11 cellular contexts compared by ENCODE assay signal in genomic region chr6:170554888-170555137, GRCh38. TPM values are rescaled to one million over a fixed set of nuclear protein-coding genes. Genes with fewer than 3 reads are reported as not detected.
A peak's percentile ranks its signal among the peaks of the same experiment; 100 is the strongest.
DNase-seq lines count a peak whose midpoint lies in the region; ATAC-seq and TF ChIP-seq lines count a peak whose summit lies in the region.
"Had no signal": no experiment of that assay in that cellular context is flagged by ENCODE, and none has a peak within 500 bp of the region (broad histone marks: within the 10 kb centered on the region; RNA-seq: fewer than 3 reads in every experiment).

No MANE protein-coding gene starts in this region.

- peak overlapping the region; percentile 75 for H3K18ac ChIP-seq in trophoblast cell (ENCODE audit: low read length)

- H3K27ac Mint-ChIP-seq in CD4-positive, CD25-positive, alpha-beta regulatory T cell = no peak overlapping the region
- H3K27ac Mint-ChIP-seq: activated naive CD4-positive, alpha-beta T cell treated with anti-CD3 and anti-CD28 coated beads, Interleukin-2, amount 50 U/mL, for 72 hours; IgD-negative memory B cell; T-cell had no signal

- peak overlapping the region; percentile 85 for H4K91ac ChIP-seq in trophoblast cell (ENCODE audit: low read depth, low read length)

- no peak overlapping the region for H2BK5ac ChIP-seq in trophoblast cell (ENCODE audit: low read depth, low read length, poor library complexity)

- H3K79me1 ChIP-seq in trophoblast cell (ENCODE audit: low read length) = peaks cover 9% of the 10 kb centered on the region

- no peak overlapping the region for H2AK5ac ChIP-seq in trophoblast cell (ENCODE audit: low read length)

- peaks cover 40% of the 10 kb centered on the region for H3K4me1 ChIP-seq in CD4-positive, CD25-positive, alpha-beta regulatory T cell (ENCODE audit: control insufficient read depth, insufficient read depth, low read length, poor library complexity, severe bottlenecking)
- H3K4me1 ChIP-seq in OCI-LY3 (ENCODE audit: low read length) = peaks cover 18% of the 10 kb centered on the region
- H3K4me1 ChIP-seq in trophoblast cell (ENCODE audit: control insufficient read depth in 1 of 2, insufficient read depth in 2 of 2, low read length in 2 of 2) = peaks cover 2 to 5% of the 10 kb centered on the region in 2 experiments

- no peaks in the 10 kb centered on the region for H3K9me3 Mint-ChIP-seq in CD4-positive, CD25-positive, alpha-beta regulatory T cell
- H3K9me3 Mint-ChIP-seq: activated naive CD4-positive, alpha-beta T cell treated with anti-CD3 and anti-CD28 coated beads, Interleukin-2, amount 50 U/mL, for 72 hours; IgD-negative memory B cell; T-cell had no signal

- no peak overlapping the region for H3K23ac ChIP-seq in trophoblast cell (ENCODE audit: low read length)

- no peak for DNase-seq in CD4-positive, CD25-positive, alpha-beta regulatory T cell
- DNase-seq in fibroblast of mammary gland (ENCODE audit: low read depth) (no peak), trophoblast cell (no peak), HUDEP-2 (lab: John Stamatoyannopoulos, UW; ENCODE audit: unreplicated experiment in 76 of 76) (no peak), NCI-H69 (lab: John Stamatoyannopoulos, UW) (no peak), HEK293T (ENCODE audit: extremely low spot score) (no peak)

- H3K4me2 ChIP-seq in OCI-LY3 (ENCODE audit: low read length) (peak overlapping the region; percentile 73), trophoblast cell (ENCODE audit: low read length) (peak overlapping the region; percentile 93)

- H3K4me3 Mint-ChIP-seq in CD4-positive, CD25-positive, alpha-beta regulatory T cell = no peak overlapping the region
- H3K4me3 Mint-ChIP-seq: IgD-negative memory B cell, T-cell had no signal

- WGBS in trophoblast cell (ENCODE audit: extremely low coverage, insufficient coverage, insufficient read length) = no CpG with 5 or more reads among the region's 6 CpGs

- peak overlapping the region; percentile 77 for H3K9ac ChIP-seq in OCI-LY3 (ENCODE audit: low read length)
- peak overlapping the region; percentile 97 for H3K9ac ChIP-seq in trophoblast cell (ENCODE audit: low read length)

- H3K9me3 ChIP-seq in CD4-positive, CD25-positive, alpha-beta regulatory T cell (ENCODE audit: control insufficient read depth in 2 of 2, low read length in 2 of 2) = no peaks in the 10 kb centered on the region
- H3K9me3 ChIP-seq in OCI-LY3 (ENCODE audit: insufficient read depth, low read length) (no peaks in the 10 kb centered on the region), trophoblast cell (ENCODE audit: insufficient read depth, low read depth, low read length) (no peaks in the 10 kb centered on the region)

- peaks cover 12% of the 10 kb centered on the region for H3K36me3 ChIP-seq in CD4-positive, CD25-positive, alpha-beta regulatory T cell (ENCODE audit: control insufficient read depth, insufficient read depth, low read length)
- H3K36me3 ChIP-seq in OCI-LY3 (replicated peaks; ENCODE audit: low read depth, low read length) (peaks cover 14% of the 10 kb centered on the region), trophoblast cell (ENCODE audit: control insufficient read depth in 1 of 2, insufficient read depth in 2 of 2, low read length in 2 of 2) (peaks cover 1 to 2% of the 10 kb centered on the region in 2 experiments)

- TF ChIP-seq CTCF in OCI-LY3 (IDR thresholded peaks at IDR 0.05; ENCODE audit: low read depth, low read length) (no peak), fibroblast of mammary gland (conservative IDR thresholded peaks at IDR 0.05; ENCODE audit: control insufficient read depth, insufficient read depth, low read depth, low read length) (no peak)

- no peak overlapping the region for H4K12ac ChIP-seq in trophoblast cell (ENCODE audit: low read depth, low read length)

- no peaks in the 10 kb centered on the region for H3K27me3 ChIP-seq in CD4-positive, CD25-positive, alpha-beta regulatory T cell (ENCODE audit: control insufficient read depth, insufficient read depth, low read length)
- H3K27me3 ChIP-seq in OCI-LY3 (ENCODE audit: low read depth, low read length) (no peaks in the 10 kb centered on the region), trophoblast cell (ENCODE audit: insufficient read depth, low read length) (no peaks in the 10 kb centered on the region)

- H2BK12ac ChIP-seq in trophoblast cell (ENCODE audit: low read length) = no peak overlapping the region

- peaks cover 25% of the 10 kb centered on the region for H4K20me1 ChIP-seq in OCI-LY3 (ENCODE audit: insufficient read depth, low read length)

- CTCF ChIA-PET in HEK293T (lab: Yijun Ruan, JAX) = no interaction called here

- H3K36me3 Mint-ChIP-seq in CD4-positive, CD25-positive, alpha-beta regulatory T cell = peaks cover 12% of the 10 kb centered on the region

- POLR2A ChIA-PET in HEK293T (lab: Yijun Ruan, JAX) = interaction anchor here (1.1 kb wide), 1 partner anchor 29 kb away, joined by 3 read pairs; the partner anchor contains the start of gene PDCD2

- H4K8ac ChIP-seq in trophoblast cell (ENCODE audit: low read depth, low read length) = peak overlapping the region; percentile 86

- no peak overlapping the region for H2AFZ ChIP-seq in OCI-LY3 (ENCODE audit: low read depth, low read length)
- no peak overlapping the region for H2AFZ ChIP-seq in trophoblast cell (ENCODE audit: insufficient read depth, low read length, poor library complexity)

- peak overlapping the region; percentile 97 for H3K4ac ChIP-seq in trophoblast cell (ENCODE audit: low read depth, low read length)

- peaks cover 0 to 41% (median 30%) of the 10 kb centered on the region in 4 donors for H3K4me1 Mint-ChIP-seq in CD4-positive, CD25-positive, alpha-beta regulatory T cell

- ATAC-seq in CD4-positive, CD25-positive, alpha-beta regulatory T cell (ENCODE audit: low read depth in 2 of 2) = no peak
- ATAC-seq in activated CD4-positive, CD25-positive, alpha-beta regulatory T cell treated with anti-CD3 and anti-CD28 coated beads, Interleukin-2, amount 50 U/mL, for 24 hours = no peak

- H3K79me2 ChIP-seq in OCI-LY3 (ENCODE audit: low read length) (peaks cover 74% of the 10 kb centered on the region), trophoblast cell (ENCODE audit: control insufficient read depth, insufficient read depth, low read length, poor library complexity) (peaks cover 14% of the 10 kb centered on the region)

- H3K4me3 ChIP-seq in CD4-positive, CD25-positive, alpha-beta regulatory T cell (ENCODE audit: low read depth, low read length) = peak overlapping the region; percentile 77
- H3K4me3 ChIP-seq in OCI-LY3 (ENCODE audit: low read length) = peak overlapping the region; percentile 87
- peak overlapping the region; percentile 95 for H3K4me3 ChIP-seq in fibroblast of mammary gland (ENCODE audit: control insufficient read depth, low read depth, low read length)
- peak overlapping the region; percentile 93 for H3K4me3 ChIP-seq in trophoblast cell (ENCODE audit: low read depth, low read length)

- H2BK120ac ChIP-seq in trophoblast cell (ENCODE audit: insufficient read depth, low read length, poor library complexity) = no peak overlapping the region

- H3K14ac ChIP-seq in trophoblast cell (ENCODE audit: low read length) = no peak overlapping the region

- peak overlapping the region; percentile 99 for H3K27ac ChIP-seq in CD4-positive, CD25-positive, alpha-beta regulatory T cell (ENCODE audit: insufficient read depth, low read length, poor library complexity, severe bottlenecking)
- H3K27ac ChIP-seq in OCI-LY3 (ENCODE audit: low read length) (no peak overlapping the region), trophoblast cell (ENCODE audit: low read depth, low read length) (no peak overlapping the region)

- H3K27me3 Mint-ChIP-seq in CD4-positive, CD25-positive, alpha-beta regulatory T cell = no peaks in the 10 kb centered on the region
- H3K27me3 Mint-ChIP-seq: IgD-negative memory B cell, T-cell had no signal

TF ChIP-seq in HEK293T, 16 proteins besides CTCF, POLR2A, EP300 and RAD21:
- no peak for TF ChIP-seq CTBP1 (IDR thresholded peaks at IDR 0.05; ENCODE audit: borderline replicate concordance)
TF ChIP-seq in HEK293T: peak in this region for 0.

RNA-seq across cellular contexts. Expression of gene TBP, which starts 0.6 kb away (rescaled TPM):
- 16.5 TPM for total RNA-seq in CD4-positive, CD25-positive, alpha-beta regulatory T cell
- 10 to 100 TPM; 15.6 to 25.5 (median 21.8) TPM for polyA plus RNA-seq in CD4-positive, CD25-positive, alpha-beta regulatory T cell
- 24.0 and 25.4 TPM in 2 replicates for polyA plus RNA-seq in trophoblast cell (2013)

RNA-seq across cellular contexts. Expression of gene PSMB1, which starts 1.7 kb away (rescaled TPM):
- total RNA-seq in CD4-positive, CD25-positive, alpha-beta regulatory T cell = 103 TPM
- polyA plus RNA-seq in CD4-positive, CD25-positive, alpha-beta regulatory T cell = 100 to 1,000 TPM; 562 to 702 (median 622) TPM
- 328 and 338 TPM in 2 replicates for polyA plus RNA-seq in trophoblast cell (2013)

RNA-seq across cellular contexts. Expression of gene PDCD2, which starts 29.6 kb away (rescaled TPM):
- 50.6 TPM for total RNA-seq in CD4-positive, CD25-positive, alpha-beta regulatory T cell
- 100 to 1,000 TPM; 122 to 135 (median 125) TPM for polyA plus RNA-seq in CD4-positive, CD25-positive, alpha-beta regulatory T cell
- 50.5 and 51.8 TPM in 2 replicates for polyA plus RNA-seq in trophoblast cell (2013)
